24 cellular contexts compared by ENCODE assay signal in the genomic region with DNA sequence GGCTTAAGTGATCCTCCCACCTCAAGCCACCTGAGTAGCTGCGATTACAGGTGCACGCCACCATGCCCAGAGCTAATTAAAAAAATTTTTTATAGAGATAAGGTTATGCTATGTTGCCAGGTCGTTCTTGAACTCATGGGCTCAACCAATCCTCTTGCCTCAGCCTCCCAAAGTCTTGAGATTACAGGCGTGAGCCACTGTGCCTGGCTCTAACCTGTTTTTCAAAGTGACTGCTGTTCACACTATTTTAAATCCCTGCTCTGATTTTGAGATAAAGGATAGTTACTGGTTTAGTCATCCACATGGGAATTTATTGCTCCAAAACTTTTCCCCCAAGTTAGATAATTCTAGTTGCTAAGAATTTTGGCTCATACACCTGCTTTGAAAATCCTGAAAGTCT.
"Had no signal": no experiment of that assay in that cellular context is flagged by ENCODE, and none has a peak within 500 bp of the region (broad histone marks: within the 10 kb centered on the region; RNA-seq: fewer than 3 reads in every experiment).

No MANE protein-coding gene starts in this region.

- ATAC-seq: activated CD8-positive, alpha-beta T cell treated with anti-CD3 and anti-CD28 coated beads for 36 hours; activated T-cell treated with anti-CD3 and anti-CD28 coated beads, Interleukin-2, amount 50 U/mL, for 72 hours; effector memory CD8-positive, alpha-beta T cell; esophagus mucosa; foreskin keratinocyte; left lobe of liver; lower lobe of right lung had no signal

- H3K4me3 ChIP-seq: ascending aorta, cardiac muscle cell, colonic mucosa, lower lobe of right lung, right atrium auricular region, testis, transverse colon had no signal

- H3K9me3 Mint-ChIP-seq: activated CD8-positive, alpha-beta T cell treated with anti-CD3 and anti-CD28 coated beads for 36 hours; activated T-cell treated with anti-CD3 and anti-CD28 coated beads, Interleukin-2, amount 50 U/mL, for 72 hours; brain; effector memory CD8-positive, alpha-beta T cell; nephron had no signal

- H3K27me3 Mint-ChIP-seq: activated CD8-positive, alpha-beta T cell treated with anti-CD3 and anti-CD28 coated beads for 36 hours; activated naive CD8-positive, alpha-beta T cell; brain; effector memory CD8-positive, alpha-beta T cell had no signal

- H3K4me3 Mint-ChIP-seq: activated CD8-positive, alpha-beta T cell treated with anti-CD3 and anti-CD28 coated beads for 36 hours; activated naive CD8-positive, alpha-beta T cell; activated T-cell treated with anti-CD3 and anti-CD28 coated beads, Interleukin-2, amount 50 U/mL, for 72 hours; brain; effector memory CD8-positive, alpha-beta T cell; nephron had no signal

- DNase-seq: activated CD4-positive, alpha-beta T cell treated with anti-CD3 and anti-CD28 coated beads, Interleukin-2, amount 50 U/mL, for 1 hour; activated CD8-positive, alpha-beta T cell treated with anti-CD3 and anti-CD28 coated beads for 36 hours; activated naive CD4-positive, alpha-beta T cell; activated T-cell treated with anti-CD3 and anti-CD28 coated beads, Interleukin-2, amount 50 U/mL, for 72 hours; cerebellar nuclear complex; colonic mucosa; effector memory CD8-positive, alpha-beta T cell; foreskin keratinocyte; kidney glomerular epithelial cell; lower lobe of right lung; stimulated activated CD4-positive, alpha-beta T cell treated with anti-CD3 and anti-CD28 coated beads, Interleukin-15, amount 100 ng/mL, for 24 hours; stimulated activated naive CD4-positive, alpha-beta T cell; T-helper 2 cell; testis; transverse colon had no signal

- H3K36me3 ChIP-seq: colonic mucosa had no signal

- H3K4me1 ChIP-seq: ascending aorta, colonic mucosa, foreskin keratinocyte, lower lobe of right lung, right atrium auricular region, transverse colon had no signal

- H3K27ac Mint-ChIP-seq: activated CD8-positive, alpha-beta T cell treated with anti-CD3 and anti-CD28 coated beads for 36 hours; activated naive CD8-positive, alpha-beta T cell; activated T-cell treated with anti-CD3 and anti-CD28 coated beads, Interleukin-2, amount 50 U/mL, for 72 hours; effector memory CD8-positive, alpha-beta T cell; nephron had no signal

- H3K27ac ChIP-seq: ascending aorta, cardiac muscle cell, colonic mucosa, foreskin keratinocyte, lower lobe of right lung, neutrophil, right atrium auricular region, testis, transverse colon had no signal

- H3K4me1 Mint-ChIP-seq: brain, nephron had no signal

- H3K9me3 ChIP-seq: ascending aorta, colonic mucosa, lower lobe of right lung, neutrophil, right atrium auricular region, testis, transverse colon had no signal

- H3K27me3 ChIP-seq: ascending aorta, cardiac muscle cell, colonic mucosa, foreskin keratinocyte, neutrophil, right atrium auricular region, testis, transverse colon had no signal
